2 cellular contexts compared by ENCODE assay signal in the genomic region with DNA sequence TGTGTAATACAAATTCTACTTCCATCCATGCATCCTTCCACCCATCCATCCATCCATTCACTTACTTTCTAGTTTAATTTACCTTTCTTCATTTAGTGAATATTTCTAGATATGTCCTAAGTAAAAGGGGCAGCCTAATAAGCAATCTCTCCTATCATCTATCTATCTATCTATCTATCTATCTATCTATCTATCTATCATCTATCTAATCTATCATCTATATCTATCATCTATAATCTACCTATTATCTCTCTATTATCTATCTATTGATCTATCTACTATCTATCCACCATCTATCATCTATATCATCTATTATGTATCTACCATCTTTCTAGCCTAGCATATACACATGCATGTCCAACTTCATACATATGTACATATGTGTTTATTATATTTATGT.
TF ChIP-seq lines count a peak whose summit lies in the region.

No MANE protein-coding gene starts in this region.

TF ChIP-seq in K562, 482 proteins besides CTCF, POLR2A, EP300 and RAD21 (continued from another document):
- TF ChIP-seq TOE1 (IDR thresholded peaks at IDR 0.05; ENCODE audit: borderline replicate concordance) = no peak
- no peak for TF ChIP-seq TOE1 (CRISPR knock-in tag; IDR thresholded peaks at IDR 0.05; ENCODE audit: borderline replicate concordance, low read depth)
- no peak for TF ChIP-seq ZBTB1 (CRISPR knock-in tag; IDR thresholded peaks at IDR 0.05; ENCODE audit: borderline replicate concordance, low read depth)
- TF ChIP-seq EZH2 (IDR thresholded peaks at IDR 0.05; ENCODE audit: borderline replicate concordance, low read depth, low read length) = no peak
- TF ChIP-seq, protein P1, sequence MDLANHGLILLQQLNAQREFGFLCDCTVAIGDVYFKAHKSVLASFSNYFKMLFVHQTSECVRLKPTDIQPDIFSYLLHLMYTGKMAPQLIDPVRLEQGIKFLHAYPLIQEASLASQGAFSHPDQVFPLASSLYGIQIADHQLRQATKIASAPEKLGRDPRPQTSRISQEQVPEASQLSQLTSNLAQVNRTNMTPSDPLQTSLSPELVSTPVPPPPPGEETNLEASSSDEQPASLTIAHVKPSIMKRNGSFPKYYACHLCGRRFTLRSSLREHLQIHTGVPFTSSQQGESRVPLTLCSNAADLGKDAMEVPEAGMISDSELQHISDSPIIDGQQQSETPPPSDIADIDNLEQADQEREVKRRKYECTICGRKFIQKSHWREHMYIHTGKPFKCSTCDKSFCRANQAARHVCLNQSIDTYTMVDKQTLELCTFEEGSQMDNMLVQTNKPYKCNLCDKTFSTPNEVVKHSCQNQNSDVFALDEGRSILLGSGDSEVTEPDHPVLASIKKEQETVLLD (IDR thresholded peaks at IDR 0.05) = peak; percentile 79; the same call in 1 of the 2 replicates
- peak; percentile 94 for TF ChIP-seq DACH1 (IDR thresholded peaks at IDR 0.05; ENCODE audit: partially characterized antibody)
- peak; percentile 71; the same call in 1 of the 2 replicates for TF ChIP-seq GATAD2B (IDR thresholded peaks at IDR 0.05; ENCODE audit: borderline replicate concordance)
- no peak for TF ChIP-seq TFAM (CRISPR knock-in tag; conservative IDR thresholded peaks at IDR 0.05)
- no peak for TF ChIP-seq MAZ (CRISPR knock-in tag; conservative IDR thresholded peaks at IDR 0.05 in 1 of 2, IDR thresholded peaks at IDR 0.05 in 1 of 2)
- TF ChIP-seq CCNT2 (IDR thresholded peaks at IDR 0.05; ENCODE audit: borderline replicate concordance, extremely low read depth, insufficient read length, low read depth, low read length) = no peak
- TF ChIP-seq, protein P2, sequence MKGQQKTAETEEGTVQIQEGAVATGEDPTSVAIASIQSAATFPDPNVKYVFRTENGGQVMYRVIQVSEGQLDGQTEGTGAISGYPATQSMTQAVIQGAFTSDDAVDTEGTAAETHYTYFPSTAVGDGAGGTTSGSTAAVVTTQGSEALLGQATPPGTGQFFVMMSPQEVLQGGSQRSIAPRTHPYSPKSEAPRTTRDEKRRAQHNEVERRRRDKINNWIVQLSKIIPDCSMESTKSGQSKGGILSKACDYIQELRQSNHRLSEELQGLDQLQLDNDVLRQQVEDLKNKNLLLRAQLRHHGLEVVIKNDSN (CRISPR knock-in tag; IDR thresholded peaks at IDR 0.05) = no peak
- TF ChIP-seq, protein P3, sequence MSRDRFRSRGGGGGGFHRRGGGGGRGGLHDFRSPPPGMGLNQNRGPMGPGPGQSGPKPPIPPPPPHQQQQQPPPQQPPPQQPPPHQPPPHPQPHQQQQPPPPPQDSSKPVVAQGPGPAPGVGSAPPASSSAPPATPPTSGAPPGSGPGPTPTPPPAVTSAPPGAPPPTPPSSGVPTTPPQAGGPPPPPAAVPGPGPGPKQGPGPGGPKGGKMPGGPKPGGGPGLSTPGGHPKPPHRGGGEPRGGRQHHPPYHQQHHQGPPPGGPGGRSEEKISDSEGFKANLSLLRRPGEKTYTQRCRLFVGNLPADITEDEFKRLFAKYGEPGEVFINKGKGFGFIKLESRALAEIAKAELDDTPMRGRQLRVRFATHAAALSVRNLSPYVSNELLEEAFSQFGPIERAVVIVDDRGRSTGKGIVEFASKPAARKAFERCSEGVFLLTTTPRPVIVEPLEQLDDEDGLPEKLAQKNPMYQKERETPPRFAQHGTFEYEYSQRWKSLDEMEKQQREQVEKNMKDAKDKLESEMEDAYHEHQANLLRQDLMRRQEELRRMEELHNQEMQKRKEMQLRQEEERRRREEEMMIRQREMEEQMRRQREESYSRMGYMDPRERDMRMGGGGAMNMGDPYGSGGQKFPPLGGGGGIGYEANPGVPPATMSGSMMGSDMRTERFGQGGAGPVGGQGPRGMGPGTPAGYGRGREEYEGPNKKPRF (IDR thresholded peaks at IDR 0.05; ENCODE audit: low read depth, low read length) = no peak

TF ChIP-seq in H1, 55 proteins besides CTCF, POLR2A, EP300 and RAD21 (continued from another document):
- TF ChIP-seq RFX5 (IDR thresholded peaks at IDR 0.05; ENCODE audit: borderline replicate concordance, low read depth, low read length) (no peak), SP1 (IDR thresholded peaks at IDR 0.05; ENCODE audit: low read depth, low read length) (no peak), SP2 (IDR thresholded peaks at IDR 0.05; ENCODE audit: low read length) (no peak), NRF1 (IDR thresholded peaks at IDR 0.05; ENCODE audit: low read depth, low read length) (no peak), RBBP5 (IDR thresholded peaks at IDR 0.05; ENCODE audit: borderline replicate concordance, low read depth, low read length) (no peak), RNF2 (IDR thresholded peaks at IDR 0.05; ENCODE audit: borderline replicate concordance, low read depth, low read length, missing control alignments, poor library complexity, severe bottlenecking) (no peak), GTF2F1 (IDR thresholded peaks at IDR 0.05; ENCODE audit: borderline replicate concordance, low read depth, low read length) (no peak), CBX5 (IDR thresholded peaks at IDR 0.05; ENCODE audit: low read depth, low read length) (no peak), SIN3A (conservative IDR thresholded peaks at IDR 0.05 in 1 of 2, IDR thresholded peaks at IDR 0.05 in 1 of 2; ENCODE audit: low read depth in 1 of 2, low read length in 2 of 2) (no peak), CHD2 (IDR thresholded peaks at IDR 0.05; ENCODE audit: low read length) (no peak), SUZ12 (IDR thresholded peaks at IDR 0.05; ENCODE audit: low read length) (no peak), PHF8 (conservative IDR thresholded peaks at IDR 0.05; ENCODE audit: low read depth, low read length) (no peak)
- TF ChIP-seq, protein P4, sequence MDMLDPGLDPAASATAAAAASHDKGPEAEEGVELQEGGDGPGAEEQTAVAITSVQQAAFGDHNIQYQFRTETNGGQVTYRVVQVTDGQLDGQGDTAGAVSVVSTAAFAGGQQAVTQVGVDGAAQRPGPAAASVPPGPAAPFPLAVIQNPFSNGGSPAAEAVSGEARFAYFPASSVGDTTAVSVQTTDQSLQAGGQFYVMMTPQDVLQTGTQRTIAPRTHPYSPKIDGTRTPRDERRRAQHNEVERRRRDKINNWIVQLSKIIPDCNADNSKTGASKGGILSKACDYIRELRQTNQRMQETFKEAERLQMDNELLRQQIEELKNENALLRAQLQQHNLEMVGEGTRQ (IDR thresholded peaks at IDR 0.05; ENCODE audit: low read length) = no peak
- TF ChIP-seq, protein P5, sequence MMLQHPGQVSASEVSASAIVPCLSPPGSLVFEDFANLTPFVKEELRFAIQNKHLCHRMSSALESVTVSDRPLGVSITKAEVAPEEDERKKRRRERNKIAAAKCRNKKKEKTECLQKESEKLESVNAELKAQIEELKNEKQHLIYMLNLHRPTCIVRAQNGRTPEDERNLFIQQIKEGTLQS (IDR thresholded peaks at IDR 0.05; ENCODE audit: insufficient read depth, low read depth, low read length) = no peak
- TF ChIP-seq, protein P6, sequence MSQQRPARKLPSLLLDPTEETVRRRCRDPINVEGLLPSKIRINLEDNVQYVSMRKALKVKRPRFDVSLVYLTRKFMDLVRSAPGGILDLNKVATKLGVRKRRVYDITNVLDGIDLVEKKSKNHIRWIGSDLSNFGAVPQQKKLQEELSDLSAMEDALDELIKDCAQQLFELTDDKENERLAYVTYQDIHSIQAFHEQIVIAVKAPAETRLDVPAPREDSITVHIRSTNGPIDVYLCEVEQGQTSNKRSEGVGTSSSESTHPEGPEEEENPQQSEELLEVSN (IDR thresholded peaks at IDR 0.05) = no peak
